ENCODE assay signal across 9 cellular contexts in the genomic region with DNA sequence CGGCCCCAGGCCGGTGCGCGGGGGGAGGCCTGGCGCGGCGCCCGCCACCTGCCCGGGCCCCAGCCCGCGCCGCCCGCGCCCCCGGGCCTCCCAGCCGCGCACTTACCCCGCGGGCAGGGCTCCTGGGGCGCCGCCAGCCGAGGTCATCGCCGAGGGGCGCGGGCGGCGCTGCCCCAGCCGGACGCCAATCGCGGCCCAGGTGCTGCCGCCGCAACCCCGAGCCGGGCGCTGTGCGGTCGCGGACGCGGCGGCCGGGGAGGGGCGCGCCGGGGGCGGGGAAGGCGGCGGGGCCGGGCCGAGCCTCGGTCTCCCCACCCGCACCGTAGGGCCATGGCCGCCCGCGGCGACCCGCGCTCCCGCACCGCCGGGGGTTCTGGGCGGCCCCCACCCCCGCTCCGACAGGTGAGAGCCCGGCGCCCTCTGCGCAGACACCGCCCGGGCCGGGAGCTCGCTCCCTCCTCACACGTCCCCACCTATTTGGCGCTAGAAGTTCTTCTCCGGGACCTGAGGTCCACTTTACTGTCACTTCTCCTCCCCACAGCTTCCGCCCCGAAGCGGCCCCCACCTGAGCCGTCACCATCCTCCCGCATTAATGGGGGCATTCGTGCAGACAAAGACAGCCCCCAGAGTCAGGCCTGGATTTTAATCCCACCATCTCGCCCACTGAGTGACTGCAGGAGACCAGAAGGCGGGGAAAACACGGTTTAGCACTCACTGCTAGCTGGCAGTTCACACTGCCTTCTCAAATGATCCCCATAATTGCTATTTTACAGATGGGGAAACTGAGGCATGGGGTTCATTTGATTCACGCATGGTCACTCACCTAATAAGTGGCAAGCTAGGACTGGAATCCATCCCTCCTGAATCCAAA. TPM values are rescaled to one million over a fixed set of nuclear protein-coding genes. Genes with fewer than 3 reads are reported as not detected.
DNase-seq lines count a peak whose midpoint lies in the region; ATAC-seq, FAIRE-seq and TF ChIP-seq lines count a peak whose summit lies in the region.
"Had no signal": no experiment of that assay in that cellular context is flagged by ENCODE, and none has a peak within 500 bp of the region (broad histone marks: within the 10 kb centered on the region; RNA-seq: fewer than 3 reads in every experiment).

A gene (minus strand): TSS at position 232 of the 871 bp plus-strand sequence. CDS start 85 bp downstream, at position 147.

- TF ChIP-seq EP300 in upper lobe of left lung (IDR thresholded peaks at IDR 0.05) = no peak

- H3K9me3 ChIP-seq in CD4-positive, CD25-positive, alpha-beta regulatory T cell (ENCODE audit: control insufficient read depth in 2 of 2, low read length in 2 of 2) = no peaks in the 10 kb centered on the region
- no peaks in the 10 kb centered on the region for H3K9me3 ChIP-seq in upper lobe of left lung

- TF ChIP-seq POLR2A in lower leg skin (IDR thresholded peaks at IDR 0.05) (no peak), upper lobe of left lung (IDR thresholded peaks at IDR 0.05) (peak in 1 of 4 donors; percentile 9)

- no peaks in the 10 kb centered on the region for H3K36me3 ChIP-seq in CD4-positive, CD25-positive, alpha-beta regulatory T cell (ENCODE audit: control insufficient read depth, insufficient read depth, low read length)
- no peaks in the 10 kb centered on the region for H3K36me3 ChIP-seq in bronchial epithelial cell (ENCODE audit: control insufficient read depth, insufficient read depth, low read length)
- H3K36me3 ChIP-seq in upper lobe of left lung = no peaks in the 10 kb centered on the region

- peaks cover 52% of the 10 kb centered on the region for H3K27me3 Mint-ChIP-seq in CD4-positive, CD25-positive, alpha-beta regulatory T cell

- no peak for DNase-seq in CD4-positive, CD25-positive, alpha-beta regulatory T cell
- no peak for DNase-seq in HT-29 (ENCODE audit: low spot score)
- DNase-seq in bronchial epithelial cell (ENCODE audit: low read depth) = no peak
- DNase-seq in lower leg skin (ENCODE audit: low spot score in 2 of 2) = no peak
- DNase-seq in upper lobe of left lung = peak in 1 of 2 donors; percentile 87

- peaks cover 0 to 8% (median 4%) of the 10 kb centered on the region in 4 donors for H3K4me1 Mint-ChIP-seq in CD4-positive, CD25-positive, alpha-beta regulatory T cell

- peak within 1 kb of the TSS in 1 of 3 donors; percentile 47 for H3K27ac Mint-ChIP-seq in CD4-positive, CD25-positive, alpha-beta regulatory T cell

- peaks cover 4% of the 10 kb centered on the region for H3K4me1 ChIP-seq in CD4-positive, CD25-positive, alpha-beta regulatory T cell (ENCODE audit: control insufficient read depth, insufficient read depth, low read length, poor library complexity, severe bottlenecking)
- H3K4me1 ChIP-seq in upper lobe of left lung = peaks cover 10 to 19% (median 17%) of the 10 kb centered on the region in 4 donors

- no peak for FAIRE-seq in bronchial epithelial cell (lab: Jason Lieb, UNC)

- peaks cover 16% of the 10 kb centered on the region for H3K27me3 ChIP-seq in CD4-positive, CD25-positive, alpha-beta regulatory T cell (ENCODE audit: control insufficient read depth, insufficient read depth, low read length)
- H3K27me3 ChIP-seq in bronchial epithelial cell (ENCODE audit: control insufficient read depth, insufficient read depth, low read length) (no peaks in the 10 kb centered on the region), upper lobe of left lung (peaks cover 0 to 15% (median 3%) of the 10 kb centered on the region in 4 donors)

- peak within 1 kb of the TSS in 3 of 4 donors; percentile 66 to 82 (median 79) for H3K4me3 Mint-ChIP-seq in CD4-positive, CD25-positive, alpha-beta regulatory T cell

- ATAC-seq in CD4-positive, CD25-positive, alpha-beta regulatory T cell (ENCODE audit: low read depth in 2 of 2) = peak in 1 of 2 donors; percentile 12
- ATAC-seq in upper lobe of left lung (ENCODE audit: low FRiP score in 2 of 2) (peak in 1 of 2 donors; percentile 4), GM21360 (IDR thresholded peaks at IDR 0.05; ENCODE audit: unreplicated experiment) (no peak), HG02981 (IDR thresholded peaks at IDR 0.05; ENCODE audit: unreplicated experiment) (no peak), HG03354 (IDR thresholded peaks at IDR 0.05; ENCODE audit: poor library complexity, severe bottlenecking, unreplicated experiment) (no peak)

- WGBS in lower leg skin, 2 donors = 4 to 9% methylated on average over 20 to 62 of the region's 87 CpGs
- 14 to 19% methylated on average over 12 to 20 of the region's 87 CpGs for WGBS in upper lobe of left lung, 2 donors

- no peaks in the 10 kb centered on the region for H3K36me3 Mint-ChIP-seq in CD4-positive, CD25-positive, alpha-beta regulatory T cell

- intact Hi-C loops in lower leg skin (cut with DNase I; ENCODE audit: low total_unique reads) = no loop called here

- H3K9me3 Mint-ChIP-seq in CD4-positive, CD25-positive, alpha-beta regulatory T cell = peaks cover 0 to 1% (median 0%) of the 10 kb centered on the region in 7 donors

- no peak for TF ChIP-seq CTCF in bronchial epithelial cell (IDR thresholded peaks at IDR 0.05; ENCODE audit: insufficient read depth, low read length, severe bottlenecking)
- no peak for TF ChIP-seq CTCF in lower leg skin (IDR thresholded peaks at IDR 0.05)
- no peak for TF ChIP-seq CTCF in upper lobe of left lung (IDR thresholded peaks at IDR 0.05)

- H3K4me3 ChIP-seq in CD4-positive, CD25-positive, alpha-beta regulatory T cell (ENCODE audit: low read depth, low read length) = no peak within 1 kb of the TSS
- H3K4me3 ChIP-seq in bronchial epithelial cell (ENCODE audit: low read depth, low read length) (peak within 1 kb of the TSS; percentile 40), lower leg skin (ENCODE audit: low read depth, poor library complexity, severe bottlenecking) (no peak within 1 kb of the TSS), upper lobe of left lung (peak within 1 kb of the TSS in 3 of 4 donors; percentile 48 to 56 (median 55))

- H3K27ac ChIP-seq in CD4-positive, CD25-positive, alpha-beta regulatory T cell (ENCODE audit: insufficient read depth, low read length, poor library complexity, severe bottlenecking) = no peak within 1 kb of the TSS
- H3K27ac ChIP-seq in upper lobe of left lung = peak within 1 kb of the TSS; percentile 55 to 86 (median 78)

RNA-seq across cellular contexts. Expression of the gene that starts here (rescaled TPM):
- not detected for total RNA-seq in CD4-positive, CD25-positive, alpha-beta regulatory T cell
- polyA plus RNA-seq in CD4-positive, CD25-positive, alpha-beta regulatory T cell = under 1 TPM in 1 of 4 donors, not detected in 3; 0.09 TPM
- total RNA-seq in HT-29 (2014; rRNA removed; shearing (Covaris generic)) = 26.3 and 36.3 TPM in 2 replicates
- 6.1 and 20.5 TPM in 2 replicates for total RNA-seq in bronchial epithelial cell
- 10 to 100 TPM; 12.2 to 16.5 (median 15.3) TPM for total RNA-seq in lower leg skin
- 10 to 100 TPM; 33.0 to 96.4 (median 55.7) TPM for total RNA-seq in upper lobe of left lung
- total RNA-seq: HT1080 had no signal

Comparison
In these comparisons a context has a peak if more than half of its experiments do, and no peak if none do; other contexts are left out.
1. H3K4me3 ChIP-seq: peak in bronchial epithelial cell (single experiment) and upper lobe of left lung (3 of 4); none in CD4-positive, CD25-positive, alpha-beta regulatory T cell (single experiment) and lower leg skin (single experiment).